In genomic region chr2:30439879-30440278, GRCh38 we compare ENCODE assay signal across 24 cellular contexts. TPM values are rescaled to one million over a fixed set of nuclear protein-coding genes. Genes with fewer than 3 reads are reported as not detected.
DNase-seq lines count a peak whose midpoint lies in the region; ATAC-seq and TF ChIP-seq lines count a peak whose summit lies in the region.
"Had no signal": no experiment of that assay in that cellular context is flagged by ENCODE, and none has a peak within 500 bp of the region (broad histone marks: within the 10 kb centered on the region; RNA-seq: fewer than 3 reads in every experiment).

No MANE protein-coding gene starts in this region.

- H3K4me1 ChIP-seq in ascending aorta = peaks cover 3 to 5% of the 10 kb centered on the region in 2 donors

- H3K27ac ChIP-seq in ascending aorta = no peak overlapping the region
- H3K27ac ChIP-seq: 22Rv1 had no signal

- peak overlapping the region; percentile 15 for H3K27ac Mint-ChIP-seq in activated CD4-positive, alpha-beta T cell treated with anti-CD3 and anti-CD28 coated beads for 36 hours
- H3K27ac Mint-ChIP-seq in activated naive CD8-positive, alpha-beta T cell = peak overlapping the region; percentile 0
- no peak overlapping the region for H3K27ac Mint-ChIP-seq in activated naive CD8-positive, alpha-beta T cell treated with anti-CD3 and anti-CD28 coated beads, Interleukin-2, amount 50 U/mL, for 24 hours
- peak overlapping the region; percentile 30 for H3K27ac Mint-ChIP-seq in activated B cell treated with CpG ODN at 0.5 μM for 24 hours
- peak overlapping the region; percentile 28 to 89 (median 74) for H3K27ac Mint-ChIP-seq in naive thymus-derived CD8-positive, alpha-beta T cell
- H3K27ac Mint-ChIP-seq: IgD-negative memory B cell had no signal

- no peak overlapping the region for H3K4me3 ChIP-seq in ascending aorta
- H3K4me3 ChIP-seq: GM12878 had no signal

- H3K9me3 ChIP-seq in ascending aorta = no peaks in the 10 kb centered on the region
- H3K9me3 ChIP-seq: BE2C had no signal

- H3K36me3 Mint-ChIP-seq in activated CD4-positive, alpha-beta T cell treated with anti-CD3 and anti-CD28 coated beads for 36 hours (ENCODE audit: low read depth) = no peaks in the 10 kb centered on the region
- H3K36me3 Mint-ChIP-seq in activated naive CD8-positive, alpha-beta T cell = no peaks in the 10 kb centered on the region
- H3K36me3 Mint-ChIP-seq in activated naive CD8-positive, alpha-beta T cell treated with anti-CD3 and anti-CD28 coated beads, Interleukin-2, amount 50 U/mL, for 24 hours (ENCODE audit: low read depth) = no peaks in the 10 kb centered on the region
- H3K36me3 Mint-ChIP-seq in activated B cell treated with CpG ODN at 0.5 μM for 24 hours (ENCODE audit: low read depth) = no peaks in the 10 kb centered on the region
- H3K36me3 Mint-ChIP-seq in naive thymus-derived CD8-positive, alpha-beta T cell = no peaks in the 10 kb centered on the region
- H3K36me3 Mint-ChIP-seq: CD4-positive, alpha-beta memory T cell; IgD-negative memory B cell had no signal

- no peak overlapping the region for H3K4me3 Mint-ChIP-seq in activated CD4-positive, alpha-beta T cell treated with anti-CD3 and anti-CD28 coated beads for 36 hours
- H3K4me3 Mint-ChIP-seq in activated naive CD8-positive, alpha-beta T cell = no peak overlapping the region
- no peak overlapping the region for H3K4me3 Mint-ChIP-seq in activated naive CD8-positive, alpha-beta T cell treated with anti-CD3 and anti-CD28 coated beads, Interleukin-2, amount 50 U/mL, for 24 hours
- no peak overlapping the region for H3K4me3 Mint-ChIP-seq in activated B cell treated with CpG ODN at 0.5 μM for 24 hours
- H3K4me3 Mint-ChIP-seq in naive thymus-derived CD8-positive, alpha-beta T cell = peak overlapping the region in 9 of 10 donors; percentile 0 to 62 (median 26)
- H3K4me3 Mint-ChIP-seq: IgD-negative memory B cell had no signal

- TF ChIP-seq CTCF in activated B cell treated with CpG ODN at 0.5 μM for 24 hours (IDR thresholded peaks at IDR 0.05) (no peak), ascending aorta (IDR thresholded peaks at IDR 0.05) (no peak)

- ATAC-seq in activated CD4-positive, alpha-beta T cell treated with anti-CD3 and anti-CD28 coated beads for 36 hours = peak; percentile 65
- ATAC-seq in activated naive CD8-positive, alpha-beta T cell treated with anti-CD3 and anti-CD28 coated beads, Interleukin-2, amount 50 U/mL, for 24 hours = no peak
- ATAC-seq in activated B cell treated with CpG ODN at 0.5 μM for 24 hours (ENCODE audit: low read depth) (no peak), HG02970 (IDR thresholded peaks at IDR 0.05; ENCODE audit: low FRiP score, unreplicated experiment) (no peak)
- ATAC-seq in naive thymus-derived CD8-positive, alpha-beta T cell = peak; percentile 84 to 99
- ATAC-seq: GM12878, HCT116 had no signal

- DNase-seq in activated CD4-positive, alpha-beta T cell treated with anti-CD3 and anti-CD28 coated beads for 36 hours = peak; percentile 40
- DNase-seq in activated CD4-positive, alpha-beta T cell treated with anti-CD3 and anti-CD28 coated beads, Interleukin-2, amount 50 U/mL, for 48 hours = no peak
- DNase-seq in activated naive CD8-positive, alpha-beta T cell treated with anti-CD3 and anti-CD28 coated beads, Interleukin-2, amount 50 U/mL, for 24 hours = no peak
- no peak for DNase-seq in activated B cell treated with CpG ODN at 0.5 μM for 24 hours
- peak in 7 of 10 donors; percentile 29 to 67 (median 43) for DNase-seq in naive thymus-derived CD8-positive, alpha-beta T cell
- DNase-seq in ascending aorta (ENCODE audit: low spot score in 2 of 2) = no peak
- DNase-seq: BE2C, Calu3, GF-D8, GOT3, Karpas-422, NCI-H1417 treated with DMSO at 0.1 percent for 48 hours, NCI-H187 treated with DMSO at 0.1 percent for 48 hours, NCI-H2227 treated with DMSO at 0.1 percent for 48 hours, NCI-H510A treated with DMSO at 0.1 percent for 48 hours, NCI-H774, OCI-M1 had no signal

- no peaks in the 10 kb centered on the region for H3K27me3 ChIP-seq in ascending aorta
- H3K27me3 ChIP-seq: BE2C had no signal

- H3K36me3 ChIP-seq in ascending aorta = no peaks in the 10 kb centered on the region
- H3K36me3 ChIP-seq: BE2C had no signal

- H3K4me1 Mint-ChIP-seq in activated CD4-positive, alpha-beta T cell treated with anti-CD3 and anti-CD28 coated beads for 36 hours = peaks cover 32% of the 10 kb centered on the region
- peaks cover 30% of the 10 kb centered on the region for H3K4me1 Mint-ChIP-seq in activated naive CD8-positive, alpha-beta T cell (ENCODE audit: low read depth)
- peaks cover 34% of the 10 kb centered on the region for H3K4me1 Mint-ChIP-seq in activated naive CD8-positive, alpha-beta T cell treated with anti-CD3 and anti-CD28 coated beads, Interleukin-2, amount 50 U/mL, for 24 hours
- H3K4me1 Mint-ChIP-seq in activated B cell treated with CpG ODN at 0.5 μM for 24 hours = peaks cover 40% of the 10 kb centered on the region
- H3K4me1 Mint-ChIP-seq in naive thymus-derived CD8-positive, alpha-beta T cell = peaks cover 18 to 38% (median 26%) of the 10 kb centered on the region in 4 donors

- CTCF ChIA-PET in activated CD4-positive, alpha-beta T cell treated with anti-CD3 and anti-CD28 coated beads for 36 hours (lab: Charles Lee) = interaction anchor here (0.6 to 0.7 kb wide), 2 partner anchors 139 to 233 kb away, joined by 3 read pairs; no protein-coding TSS in a partner anchor
- CTCF ChIA-PET in activated B cell treated with CpG ODN at 0.5 μM for 24 hours (lab: Charles Lee) = no interaction called here

- intact Hi-C loops in activated CD4-positive, alpha-beta T cell treated with anti-CD3 and anti-CD28 coated beads for 36 hours (cut with DNase I, micrococcal nuclease) = no loop called here
- intact Hi-C loops in activated B cell treated with CpG ODN at 0.5 μM for 24 hours (cut with micrococcal nuclease) = loop anchor here (5.0 kb wide), 2 partner anchors 68 to 153 kb away; no protein-coding TSS in a partner anchor
- intact Hi-C loops in ascending aorta (cut with DNase I) = no loop called here

- POLR2A ChIA-PET in activated CD4-positive, alpha-beta T cell treated with anti-CD3 and anti-CD28 coated beads for 36 hours (lab: Charles Lee) = no interaction called here
- POLR2A ChIA-PET in activated B cell treated with CpG ODN at 0.5 μM for 24 hours (lab: Charles Lee) = no interaction called here
- POLR2A ChIA-PET in naive thymus-derived CD8-positive, alpha-beta T cell (lab: Charles Lee) = interaction anchor here (1.3 to 1.4 kb wide), 2 partner anchors 99 to 176 kb away, joined by 4 to 5 read pairs; no protein-coding TSS in a partner anchor

- H3K9me3 Mint-ChIP-seq in activated CD4-positive, alpha-beta T cell treated with anti-CD3 and anti-CD28 coated beads for 36 hours (ENCODE audit: low read depth) = no peaks in the 10 kb centered on the region
- H3K9me3 Mint-ChIP-seq in activated naive CD8-positive, alpha-beta T cell (ENCODE audit: low read depth) = no peaks in the 10 kb centered on the region
- no peaks in the 10 kb centered on the region for H3K9me3 Mint-ChIP-seq in activated naive CD8-positive, alpha-beta T cell treated with anti-CD3 and anti-CD28 coated beads, Interleukin-2, amount 50 U/mL, for 24 hours
- H3K9me3 Mint-ChIP-seq in activated B cell treated with CpG ODN at 0.5 μM for 24 hours = no peaks in the 10 kb centered on the region
- no peaks in the 10 kb centered on the region for H3K9me3 Mint-ChIP-seq in naive thymus-derived CD8-positive, alpha-beta T cell
- H3K9me3 Mint-ChIP-seq: CD4-positive, alpha-beta memory T cell; IgD-negative memory B cell had no signal

- H3K27me3 Mint-ChIP-seq in activated CD4-positive, alpha-beta T cell treated with anti-CD3 and anti-CD28 coated beads for 36 hours = no peaks in the 10 kb centered on the region
- H3K27me3 Mint-ChIP-seq in activated naive CD8-positive, alpha-beta T cell = no peaks in the 10 kb centered on the region
- H3K27me3 Mint-ChIP-seq in activated naive CD8-positive, alpha-beta T cell treated with anti-CD3 and anti-CD28 coated beads, Interleukin-2, amount 50 U/mL, for 24 hours = no peaks in the 10 kb centered on the region
- H3K27me3 Mint-ChIP-seq in activated B cell treated with CpG ODN at 0.5 μM for 24 hours = no peaks in the 10 kb centered on the region
- H3K27me3 Mint-ChIP-seq in naive thymus-derived CD8-positive, alpha-beta T cell = no peaks in the 10 kb centered on the region
- H3K27me3 Mint-ChIP-seq: IgD-negative memory B cell had no signal

RNA-seq across cellular contexts. Expression of gene LCLAT1, which starts 7.2 kb away (rescaled TPM):
- total RNA-seq in activated CD4-positive, alpha-beta T cell treated with anti-CD3 and anti-CD28 coated beads for 36 hours = 10 to 100 TPM; 18.5 to 21.7 TPM
- total RNA-seq in activated B cell treated with CpG ODN at 0.5 μM for 24 hours = 20.1 and 25.9 TPM in 2 replicates
- total RNA-seq in naive thymus-derived CD8-positive, alpha-beta T cell = 10 to 100 TPM; 20.8 to 22.2 TPM
- polyA plus RNA-seq in naive thymus-derived CD8-positive, alpha-beta T cell = 10 to 100 TPM; 12.4 to 28.2 (median 13.7) TPM
- total RNA-seq in ascending aorta = 9.8 TPM

Comparison
In these comparisons a context has a peak if more than half of its experiments do, and no peak if none do; other contexts are left out.
1. DNase-seq: peak in activated CD4-positive, alpha-beta T cell treated with anti-CD3 and anti-CD28 coated beads for 36 hours (single experiment) and naive thymus-derived CD8-positive, alpha-beta T cell (7 of 10); none in activated CD4-positive, alpha-beta T cell treated with anti-CD3 and anti-CD28 coated beads, Interleukin-2, amount 50 U/mL, for 48 hours (0 of 2), activated naive CD8-positive, alpha-beta T cell treated with anti-CD3 and anti-CD28 coated beads, Interleukin-2, amount 50 U/mL, for 24 hours (single experiment), activated B cell treated with CpG ODN at 0.5 μM for 24 hours (single experiment) and ascending aorta (0 of 2).
2. ATAC-seq: peak in activated CD4-positive, alpha-beta T cell treated with anti-CD3 and anti-CD28 coated beads for 36 hours (single experiment) and naive thymus-derived CD8-positive, alpha-beta T cell (2 of 2); none in activated naive CD8-positive, alpha-beta T cell treated with anti-CD3 and anti-CD28 coated beads, Interleukin-2, amount 50 U/mL, for 24 hours (single experiment), activated B cell treated with CpG ODN at 0.5 μM for 24 hours (single experiment) and HG02970 (single experiment).
3. H3K4me3 Mint-ChIP-seq: peak in naive thymus-derived CD8-positive, alpha-beta T cell (9 of 10); none in activated CD4-positive, alpha-beta T cell treated with anti-CD3 and anti-CD28 coated beads for 36 hours (single experiment), activated naive CD8-positive, alpha-beta T cell (single experiment), activated naive CD8-positive, alpha-beta T cell treated with anti-CD3 and anti-CD28 coated beads, Interleukin-2, amount 50 U/mL, for 24 hours (single experiment) and activated B cell treated with CpG ODN at 0.5 μM for 24 hours (single experiment).